36 cellular contexts compared by ENCODE assay signal in genomic region chr9:22455181-22455580, GRCh38. TPM values are rescaled to one million over a fixed set of nuclear protein-coding genes. Genes with fewer than 3 reads are reported as not detected.
"Had no signal": no experiment of that assay in that cellular context is flagged by ENCODE, and none has a peak within 500 bp of the region (broad histone marks: within the 10 kb centered on the region; RNA-seq: fewer than 3 reads in every experiment).

No MANE protein-coding gene starts in this region.

- FAIRE-seq: astrocyte had no signal

- H3K9me3 Mint-ChIP-seq: activated B cell treated with CpG ODN at 0.5 μM for 24 hours; activated CD4-positive, alpha-beta memory T cell treated with anti-CD3 and anti-CD28 coated beads, Interleukin-2, amount 10 ng/mL, durations not matched to agents 7 days and 5 days; activated CD4-positive, alpha-beta T cell treated with anti-CD3 and anti-CD28 coated beads, Interleukin-2, amount 10 ng/mL, durations not matched to agents 7 days and 5 days; activated naive CD4-positive, alpha-beta T cell treated with anti-CD3 and anti-CD28 coated beads for 36 hours; activated naive CD4-positive, alpha-beta T cell treated with anti-CD3 and anti-CD28 coated beads, Interleukin-2, amount 50 U/mL, for 72 hours; activated naive CD8-positive, alpha-beta T cell treated with anti-CD3 and anti-CD28 coated beads for 36 hours; activated T-cell treated with anti-CD3 and anti-CD28 coated beads, Interleukin-2, amount 50 U/mL, for 4 hours; activated T-cell treated with anti-CD3 and anti-CD28 coated beads, Interleukin-2, amount 50 U/mL, for 72 hours; activated T-helper 1 cell treated with anti-CD3 and anti-CD28 coated beads, Interleukin-12 subunit alpha, Interleukin-12 subunit beta, Interleukin-2, Interleukin-4 antibody, amounts not matched to agents 30 ng/mL and 10 ng/mL and 1 ng/mL, durations not matched to agents 14 hours and 24 hours and 36 hours; activated T-helper 17 cell treated with anti-CD3 and anti-CD28 coated beads, Interleukin-2, amount 50 U/mL, for 72 hours; T-cell; T-helper 1 cell treated with Interleukin-12 subunit alpha and Interleukin-12 subunit beta and Interleukin-4 antibody, amounts not matched to agents 30 μg/mL and 1 μg/mL, for 36 hours; T-helper 2 cell treated with Interferon-gamma antibody and Interleukin-4, amounts not matched to agents 5 μg/mL and 100 μg/mL, for 36 hours had no signal

- H3K4me1 Mint-ChIP-seq: activated CD4-positive, alpha-beta memory T cell treated with anti-CD3 and anti-CD28 coated beads, Interleukin-2, amount 10 ng/mL, durations not matched to agents 7 days and 5 days; activated CD4-positive, alpha-beta T cell treated with anti-CD3 and anti-CD28 coated beads for 36 hours; activated CD4-positive, alpha-beta T cell treated with anti-CD3 and anti-CD28 coated beads, Interleukin-2, amount 10 ng/mL, durations not matched to agents 7 days and 5 days; activated naive CD8-positive, alpha-beta T cell treated with anti-CD3 and anti-CD28 coated beads for 36 hours; activated T-helper 17 cell treated with anti-CD3 and anti-CD28 coated beads, Interleukin-2, amount 50 U/mL, for 72 hours; T-cell had no signal

- H3K9me3 ChIP-seq: adrenal gland, body of pancreas, breast epithelium had no signal

- H3K27ac ChIP-seq: adrenal gland, body of pancreas, brain microvascular endothelial cell, breast epithelium had no signal

- H3K4me3 ChIP-seq: adrenal gland, body of pancreas, breast epithelium had no signal

- DNase-seq: activated B cell treated with CpG ODN at 0.5 μM for 24 hours; activated CD4-positive, alpha-beta memory T cell treated with anti-CD3 and anti-CD28 coated beads, Interleukin-2, amount 10 ng/mL, durations not matched to agents 7 days and 5 days; activated CD4-positive, alpha-beta T cell treated with anti-CD3 and anti-CD28 coated beads for 1 hour; activated CD4-positive, alpha-beta T cell treated with anti-CD3 and anti-CD28 coated beads for 36 hours; activated CD4-positive, alpha-beta T cell treated with anti-CD3 and anti-CD28 coated beads for 48 hours; activated CD4-positive, alpha-beta T cell treated with anti-CD3 and anti-CD28 coated beads, Interleukin-2, amount 10 ng/mL, durations not matched to agents 7 days and 5 days; activated CD4-positive, alpha-beta T cell treated with anti-CD3 and anti-CD28 coated beads, Interleukin-2, amount 50 U/mL, for 48 hours; activated CD8-positive, alpha-beta memory T cell treated with anti-CD3 and anti-CD28 coated beads for 24 hours; activated CD8-positive, alpha-beta memory T cell treated with anti-CD3 and anti-CD28 coated beads, Interleukin-2, amount 50 U/mL, for 4 hours; activated CD8-positive, alpha-beta T cell treated with anti-CD3 and anti-CD28 coated beads, Interleukin-2, amount 10 ng/mL, durations not matched to agents 7 days and 5 days; activated effector memory CD4-positive, alpha-beta T cell treated with anti-CD3 and anti-CD28 coated beads, Interleukin-2, amount 50 U/mL, for 16 hours; activated gamma-delta T cell treated with Interleukin-2 at 50 U/mL for 16 hours; activated naive CD4-positive, alpha-beta T cell; activated naive CD4-positive, alpha-beta T cell treated with anti-CD3 and anti-CD28 coated beads for 36 hours; activated naive CD4-positive, alpha-beta T cell treated with anti-CD3 and anti-CD28 coated beads, Interleukin-2, amount 50 U/mL, for 16 hours; activated naive CD8-positive, alpha-beta T cell treated with anti-CD3 and anti-CD28 coated beads for 36 hours; activated T-cell treated with anti-CD3 and anti-CD28 coated beads for 4 hours; activated T-cell treated with anti-CD3 and anti-CD28 coated beads, Interleukin-2, amount 50 U/mL, for 1 hour; activated T-cell treated with anti-CD3 and anti-CD28 coated beads, Interleukin-2, amount 50 U/mL, for 4 hours; activated T-cell treated with anti-CD3 and anti-CD28 coated beads, Interleukin-2, amount 50 U/mL, for 72 hours; adrenal gland; amniotic stem cell; aorta; body of pancreas; brain microvascular endothelial cell; central memory CD4-positive, alpha-beta T cell; T-cell; T-helper 2 cell; T-helper 9 cell had no signal

- H3K4me3 Mint-ChIP-seq: activated B cell treated with CpG ODN at 0.5 μM for 24 hours; activated CD4-positive, alpha-beta memory T cell treated with anti-CD3 and anti-CD28 coated beads, Interleukin-2, amount 10 ng/mL, durations not matched to agents 7 days and 5 days; activated CD4-positive, alpha-beta T cell treated with anti-CD3 and anti-CD28 coated beads for 36 hours; activated CD4-positive, alpha-beta T cell treated with anti-CD3 and anti-CD28 coated beads, Interleukin-2, amount 10 ng/mL, durations not matched to agents 7 days and 5 days; activated CD8-positive, alpha-beta T cell treated with anti-CD3 and anti-CD28 coated beads, Interleukin-2, amount 10 ng/mL, durations not matched to agents 7 days and 5 days; activated naive CD4-positive, alpha-beta T cell treated with anti-CD3 and anti-CD28 coated beads for 36 hours; activated naive CD8-positive, alpha-beta T cell treated with anti-CD3 and anti-CD28 coated beads for 36 hours; activated T-cell treated with anti-CD3 and anti-CD28 coated beads, Interleukin-2, amount 50 U/mL, for 4 hours; activated T-cell treated with anti-CD3 and anti-CD28 coated beads, Interleukin-2, amount 50 U/mL, for 72 hours; activated T-helper 1 cell treated with anti-CD3 and anti-CD28 coated beads, Interleukin-12 subunit alpha, Interleukin-12 subunit beta, Interleukin-2, Interleukin-4 antibody, amounts not matched to agents 30 ng/mL and 10 ng/mL and 1 ng/mL, durations not matched to agents 14 hours and 24 hours and 36 hours; activated T-helper 17 cell treated with anti-CD3 and anti-CD28 coated beads, Interleukin-2, amount 50 U/mL, for 72 hours; T-cell; T-helper 1 cell treated with Interleukin-12 subunit alpha and Interleukin-12 subunit beta and Interleukin-4 antibody, amounts not matched to agents 30 μg/mL and 1 μg/mL, for 36 hours; T-helper 2 cell treated with Interferon-gamma antibody and Interleukin-4, amounts not matched to agents 5 μg/mL and 100 μg/mL, for 36 hours had no signal

- H3K4me1 ChIP-seq: adrenal gland, breast epithelium had no signal

- H3K36me3 Mint-ChIP-seq: activated naive CD4-positive, alpha-beta T cell treated with anti-CD3 and anti-CD28 coated beads, Interleukin-2, amount 50 U/mL, for 72 hours; activated naive CD8-positive, alpha-beta T cell treated with anti-CD3 and anti-CD28 coated beads for 36 hours; T-cell had no signal

- ATAC-seq: activated CD4-positive, alpha-beta T cell treated with anti-CD3 and anti-CD28 coated beads for 36 hours; activated CD8-positive, alpha-beta T cell treated with anti-CD3 and anti-CD28 coated beads, Interleukin-2, amount 10 ng/mL, durations not matched to agents 7 days and 5 days; activated naive CD4-positive, alpha-beta T cell treated with anti-CD3 and anti-CD28 coated beads, Interleukin-2, amount 50 U/mL, for 72 hours; activated T-cell treated with anti-CD3 and anti-CD28 coated beads, Interleukin-2, amount 50 U/mL, for 4 hours; activated T-cell treated with anti-CD3 and anti-CD28 coated beads, Interleukin-2, amount 50 U/mL, for 72 hours; activated T-helper 17 cell treated with anti-CD3 and anti-CD28 coated beads, Interleukin-2, amount 50 U/mL, for 72 hours; body of pancreas; T-cell had no signal

- H3K27ac Mint-ChIP-seq: activated B cell treated with CpG ODN at 0.5 μM for 24 hours; activated CD4-positive, alpha-beta memory T cell treated with anti-CD3 and anti-CD28 coated beads, Interleukin-2, amount 10 ng/mL, durations not matched to agents 7 days and 5 days; activated CD4-positive, alpha-beta T cell treated with anti-CD3 and anti-CD28 coated beads for 36 hours; activated CD4-positive, alpha-beta T cell treated with anti-CD3 and anti-CD28 coated beads, Interleukin-2, amount 10 ng/mL, durations not matched to agents 7 days and 5 days; activated CD8-positive, alpha-beta T cell treated with anti-CD3 and anti-CD28 coated beads, Interleukin-2, amount 10 ng/mL, durations not matched to agents 7 days and 5 days; activated naive CD4-positive, alpha-beta T cell treated with anti-CD3 and anti-CD28 coated beads for 36 hours; activated naive CD4-positive, alpha-beta T cell treated with anti-CD3 and anti-CD28 coated beads, Interleukin-2, amount 50 U/mL, for 72 hours; activated naive CD8-positive, alpha-beta T cell treated with anti-CD3 and anti-CD28 coated beads for 36 hours; activated T-cell treated with anti-CD3 and anti-CD28 coated beads, Interleukin-2, amount 50 U/mL, for 72 hours; activated T-helper 1 cell treated with anti-CD3 and anti-CD28 coated beads, Interleukin-12 subunit alpha, Interleukin-12 subunit beta, Interleukin-2, Interleukin-4 antibody, amounts not matched to agents 30 ng/mL and 10 ng/mL and 1 ng/mL, durations not matched to agents 14 hours and 24 hours and 36 hours; activated T-helper 17 cell treated with anti-CD3 and anti-CD28 coated beads, Interleukin-2, amount 50 U/mL, for 72 hours; T-cell; T-helper 1 cell treated with Interleukin-12 subunit alpha and Interleukin-12 subunit beta and Interleukin-4 antibody, amounts not matched to agents 30 μg/mL and 1 μg/mL, for 36 hours; T-helper 2 cell treated with Interferon-gamma antibody and Interleukin-4, amounts not matched to agents 5 μg/mL and 100 μg/mL, for 36 hours had no signal

RNA-seq across cellular contexts. Expression of gene DMRTA1, which starts 8.6 kb away (rescaled TPM):
- total RNA-seq: activated B cell treated with CpG ODN at 0.5 μM for 24 hours; activated CD4-positive, alpha-beta memory T cell treated with anti-CD3 and anti-CD28 coated beads, Interleukin-2, amount 10 ng/mL, durations not matched to agents 7 days and 5 days; activated CD4-positive, alpha-beta T cell treated with anti-CD3 and anti-CD28 coated beads for 36 hours; activated CD4-positive, alpha-beta T cell treated with anti-CD3 and anti-CD28 coated beads, Interleukin-2, amount 10 ng/mL, durations not matched to agents 7 days and 5 days; activated CD8-positive, alpha-beta T cell treated with anti-CD3 and anti-CD28 coated beads, Interleukin-2, amount 10 ng/mL, durations not matched to agents 7 days and 5 days; activated naive CD4-positive, alpha-beta T cell treated with anti-CD3 and anti-CD28 coated beads for 36 hours; activated naive CD4-positive, alpha-beta T cell treated with anti-CD3 and anti-CD28 coated beads, Interleukin-2, amount 50 U/mL, for 72 hours; activated naive CD8-positive, alpha-beta T cell treated with anti-CD3 and anti-CD28 coated beads for 36 hours; activated T-cell treated with anti-CD3 and anti-CD28 coated beads, Interleukin-2, amount 50 U/mL, for 4 hours; activated T-cell treated with anti-CD3 and anti-CD28 coated beads, Interleukin-2, amount 50 U/mL, for 72 hours; activated T-helper 1 cell treated with anti-CD3 and anti-CD28 coated beads, Interleukin-12 subunit alpha, Interleukin-12 subunit beta, Interleukin-2, Interleukin-4 antibody, amounts not matched to agents 30 ng/mL and 10 ng/mL and 1 ng/mL, durations not matched to agents 14 hours and 24 hours and 36 hours had no signal
- polyA plus RNA-seq: aorta had no signal
